Comparison of ENCODE assay signal across 18 cellular contexts in the genomic region with DNA sequence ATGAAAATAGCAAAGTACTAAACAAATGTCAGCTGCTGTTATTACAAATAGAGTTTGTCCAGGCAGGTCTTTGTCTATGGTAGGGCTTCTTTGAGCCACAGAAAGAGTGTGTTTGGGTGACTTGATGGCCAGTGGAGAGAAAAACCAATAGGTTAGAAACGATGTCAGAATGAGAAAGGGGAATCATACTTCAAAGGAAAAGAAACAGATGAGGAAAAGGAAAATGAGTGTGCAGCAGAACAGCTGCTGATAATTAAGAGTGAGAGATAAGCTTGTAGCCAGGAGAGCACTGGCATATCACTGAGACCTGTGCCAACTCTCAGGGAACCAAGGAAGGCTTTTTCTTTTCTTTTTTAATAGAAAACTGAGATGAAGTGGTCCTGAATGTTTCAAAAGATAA.
DNase-seq lines count a peak whose midpoint lies in the region; ATAC-seq, FAIRE-seq and TF ChIP-seq lines count a peak whose summit lies in the region.
"Had no signal": no experiment of that assay in that cellular context is flagged by ENCODE, and none has a peak within 500 bp of the region (broad histone marks: within the 10 kb centered on the region; RNA-seq: fewer than 3 reads in every experiment).

No MANE protein-coding gene starts in this region.

- RAD21 ChIA-PET in GM12878 (lab: Charles Lee; ENCODE audit: unreplicated experiment), result interaction anchor here (1.4 to 3.1 kb wide), 2 partner anchors 14 to 17 kb away, joined by 3 to 10 read pairs; no protein-coding TSS in a partner anchor

- no peak overlapping the region for H2AFZ ChIP-seq in GM12878 (ENCODE audit: control insufficient read depth, low read depth, low read length)
- H2AFZ ChIP-seq: GM23338 had no signal

- no peaks in the 10 kb centered on the region for H3K36me3 ChIP-seq in GM12878 (ENCODE audit: control insufficient read depth in 2 of 2, insufficient read depth in 2 of 2, low read length in 1 of 2)
- H3K36me3 ChIP-seq: Peyer's patch had no signal

- DNase-seq in GM12892 (ENCODE audit: insufficient read length) (no peak), GM12878 (ENCODE audit: low read depth, low spot score) (no peak), RPMI8226 (no peak), GM12891 (ENCODE audit: insufficient read length, low spot score) (no peak), nucleus accumbens (lab: John Stamatoyannopoulos, UW) (no peak), NCI-H146 (lab: John Stamatoyannopoulos, UW) (no peak)
- DNase-seq: activated T-cell treated with anti-CD3 and anti-CD28 coated beads, Interleukin-2, amount 50 U/mL, for 4 hours; effector CD8-positive, alpha-beta T cell; EL; Kasumi-1; NCI-H2227 treated with DMSO at 0.1 percent for 48 hours; Peyer's patch had no signal

- no peaks in the 10 kb centered on the region for H3K9me3 ChIP-seq in GM12878 (replicated peaks; ENCODE audit: control insufficient read depth, insufficient read depth, low read length)
- H3K9me3 ChIP-seq: Peyer's patch had no signal

- no peak overlapping the region for H3K4me3 ChIP-seq in GM12878
- H3K4me3 ChIP-seq: GM23338, Peyer's patch had no signal

- no peaks in the 10 kb centered on the region for H3K79me2 ChIP-seq in GM12878 (ENCODE audit: control insufficient read depth, insufficient read depth, low read length)

- BruUV-seq in GM12878 (replicated peaks; lab: Mats Ljungman, UMichigan), result no TSS peak

- TF ChIP-seq EP300 in GM12878 (IDR thresholded peaks at IDR 0.05; ENCODE audit: borderline replicate concordance in 1 of 2, control insufficient read depth in 1 of 2, low read depth in 2 of 2, low read length in 2 of 2), result no peak

- no peak overlapping the region for H3K9ac ChIP-seq in GM12878 (ENCODE audit: control insufficient read depth, insufficient read depth, low read length)

- WGBS in GM12878 (ENCODE audit: insufficient coverage, insufficient replicate concordance, low lambda C conversion rate, missing lambda C conversion rate), result 0% methylated on average over 1 of the region's 1 CpG

- no peak for TF ChIP-seq CTCF in GM12878 (IDR thresholded peaks at IDR 0.05 in 2 of 3, conservative IDR thresholded peaks at IDR 0.05 in 1 of 3; ENCODE audit: control insufficient read depth in 2 of 3, extremely low read depth in 1 of 3, insufficient read depth in 1 of 3, low read depth in 3 of 3, low read length in 3 of 3)

- no peak overlapping the region for H3K4me2 ChIP-seq in GM12878 (ENCODE audit: control insufficient read depth, insufficient read depth)
- H3K4me2 ChIP-seq: GM23338 had no signal

- POLR2A ChIA-PET in GM12878 (lab: Charles Lee), result no interaction called here

- ATAC-seq in HG02610 (IDR thresholded peaks at IDR 0.05; ENCODE audit: unreplicated experiment) (peak; percentile 92), HG03575 (IDR thresholded peaks at IDR 0.05; ENCODE audit: extremely low read depth, insufficient number of reproducible peaks, low FRiP score, unreplicated experiment) (peak; percentile 49), GM12878 (peak; percentile 90)
- ATAC-seq: activated T-cell treated with anti-CD3 and anti-CD28 coated beads, Interleukin-2, amount 50 U/mL, for 4 hours; GM23338; natural killer cell treated with Interleukin-12 subunit alpha and Interleukin-12 subunit beta and Interleukin-15 and Interleukin-18, amount 100 ng/mL, for 72 hours had no signal

- TF ChIP-seq RAD21 in GM12878 (IDR thresholded peaks at IDR 0.05; ENCODE audit: insufficient read depth, low read depth, low read length), result no peak

- H3K27me3 ChIP-seq in GM12878 (replicated peaks in 1 of 2; ENCODE audit: control insufficient read depth in 2 of 2, insufficient read depth in 2 of 2, low read length in 1 of 2), result no peaks in the 10 kb centered on the region
- H3K27me3 ChIP-seq: Peyer's patch had no signal

- no peaks in the 10 kb centered on the region for H3K4me1 ChIP-seq in GM12878 (ENCODE audit: control insufficient read depth, insufficient read depth, low read length)
- H3K4me1 ChIP-seq: Peyer's patch had no signal

- CTCF ChIA-PET in GM12878 (lab: Yijun Ruan, JAX), result interaction anchor here (1.2 to 5.0 kb wide), 4 partner anchors 9 to 135 kb away, joined by 3 to 35 read pairs (median 6); no protein-coding TSS in a partner anchor

- in situ Hi-C loops in GM12878 (cut with MboI), result no loop called here

- SMC1A ChIA-PET in GM12878 (lab: Charles Lee; ENCODE audit: uncharacterized antibody, unreplicated experiment), result interaction anchor here (0.5 to 1.9 kb wide), 4 partner anchors 10 to 287 kb away, joined by 3 to 4 read pairs (median 4); no protein-coding TSS in a partner anchor

- TF ChIP-seq POLR2A in GM12892 (IDR thresholded peaks at IDR 0.05; ENCODE audit: low read depth, low read length) (no peak), GM12878 (IDR thresholded peaks at IDR 0.05; ENCODE audit: low read depth, low read length) (no peak), GM12891 (IDR thresholded peaks at IDR 0.05; ENCODE audit: low read depth, low read length) (no peak)

- H3K27ac ChIP-seq in GM12878 (ENCODE audit: control insufficient read depth, insufficient read depth), result no peak overlapping the region

- FAIRE-seq in GM12892 (lab: Jason Lieb, UNC), result peak; percentile 36
- peak; percentile 78 for FAIRE-seq in GM12878 (lab: Jason Lieb, UNC)
- FAIRE-seq in GM12891 (lab: Jason Lieb, UNC), result no peak
- FAIRE-seq: astrocyte, urothelium cell line had no signal

- intact Hi-C loops in GM12878 (cut with micrococcal nuclease; ENCODE audit: unreplicated experiment), result loop anchor here (1.0 to 5.0 kb wide), 2 partner anchors 47 to 120 kb away; no protein-coding TSS in a partner anchor

- no peaks in the 10 kb centered on the region for H4K20me1 ChIP-seq in GM12878 (ENCODE audit: control insufficient read depth, insufficient read depth)

TF ChIP-seq in GM12878, 131 proteins besides CTCF, POLR2A, EP300 and RAD21 (continues in another document):
- TF ChIP-seq BACH1 (IDR thresholded peaks at IDR 0.05; ENCODE audit: borderline replicate concordance) (no peak), NR2C2 (IDR thresholded peaks at IDR 0.05; ENCODE audit: borderline replicate concordance, control insufficient read depth, insufficient read length, low read depth) (no peak), CHD1 (IDR thresholded peaks at IDR 0.05; ENCODE audit: low read depth, low read length) (no peak), CREM (IDR thresholded peaks at IDR 0.05; ENCODE audit: low read depth) (peak; percentile 81), TCF7 (IDR thresholded peaks at IDR 0.05; ENCODE audit: borderline replicate concordance) (peak; percentile 99), ESRRA (IDR thresholded peaks at IDR 0.05; ENCODE audit: low read length) (no peak), POLR2AphosphoS2 (IDR thresholded peaks at IDR 0.05; ENCODE audit: low read depth, low read length) (no peak), PML (IDR thresholded peaks at IDR 0.05; ENCODE audit: low read length) (0 out of 2 replicates have a peak, but pooled peaks have one; percentile 43), HCFC1 (IDR thresholded peaks at IDR 0.05; ENCODE audit: low read length) (no peak)
- TF ChIP-seq, protein P1, sequence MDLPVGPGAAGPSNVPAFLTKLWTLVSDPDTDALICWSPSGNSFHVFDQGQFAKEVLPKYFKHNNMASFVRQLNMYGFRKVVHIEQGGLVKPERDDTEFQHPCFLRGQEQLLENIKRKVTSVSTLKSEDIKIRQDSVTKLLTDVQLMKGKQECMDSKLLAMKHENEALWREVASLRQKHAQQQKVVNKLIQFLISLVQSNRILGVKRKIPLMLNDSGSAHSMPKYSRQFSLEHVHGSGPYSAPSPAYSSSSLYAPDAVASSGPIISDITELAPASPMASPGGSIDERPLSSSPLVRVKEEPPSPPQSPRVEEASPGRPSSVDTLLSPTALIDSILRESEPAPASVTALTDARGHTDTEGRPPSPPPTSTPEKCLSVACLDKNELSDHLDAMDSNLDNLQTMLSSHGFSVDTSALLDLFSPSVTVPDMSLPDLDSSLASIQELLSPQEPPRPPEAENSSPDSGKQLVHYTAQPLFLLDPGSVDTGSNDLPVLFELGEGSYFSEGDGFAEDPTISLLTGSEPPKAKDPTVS (IDR thresholded peaks at IDR 0.05; ENCODE audit: low read depth, low read length), result no peak
- TF ChIP-seq, protein P2, sequence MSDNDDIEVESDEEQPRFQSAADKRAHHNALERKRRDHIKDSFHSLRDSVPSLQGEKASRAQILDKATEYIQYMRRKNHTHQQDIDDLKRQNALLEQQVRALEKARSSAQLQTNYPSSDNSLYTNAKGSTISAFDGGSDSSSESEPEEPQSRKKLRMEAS (IDR thresholded peaks at IDR 0.05; ENCODE audit: low read depth, low read length), result no peak

TF ChIP-seq in GM12891, 5 proteins besides CTCF, POLR2A, EP300 and RAD21:
- TF ChIP-seq POLR2AphosphoS5 (IDR thresholded peaks at IDR 0.05; ENCODE audit: low read depth, low read length) (no peak), SPI1 (IDR thresholded peaks at IDR 0.05; ENCODE audit: low read depth, low read length) (no peak), PAX5 (IDR thresholded peaks at IDR 0.05; ENCODE audit: insufficient read depth, low read length, severe bottlenecking) (no peak), TAF1 (IDR thresholded peaks at IDR 0.05; ENCODE audit: low read depth, low read length) (no peak), POU2F2 (IDR thresholded peaks at IDR 0.05; ENCODE audit: low read depth, low read length) (no peak)
